Comparison of ENCODE assay signal across 16 cellular contexts in genomic region chr6:154593122-154593521, GRCh38.
DNase-seq lines count a peak whose midpoint lies in the region; ATAC-seq and TF ChIP-seq lines count a peak whose summit lies in the region.
"Had no signal": no experiment of that assay in that cellular context is flagged by ENCODE, and none has a peak within 500 bp of the region (broad histone marks: within the 10 kb centered on the region; RNA-seq: fewer than 3 reads in every experiment).

No MANE protein-coding gene starts in this region.

- no peak for TF ChIP-seq CTCF in GM23338 (conservative IDR thresholded peaks at IDR 0.05; ENCODE audit: low read depth in 2 of 2)
- TF ChIP-seq CTCF in endodermal cell (conservative IDR thresholded peaks at IDR 0.05): no peak
- TF ChIP-seq CTCF in neural progenitor cell (IDR thresholded peaks at IDR 0.05): no peak
- TF ChIP-seq CTCF in upper lobe of right lung (IDR thresholded peaks at IDR 0.05): no peak
- no peak for TF ChIP-seq CTCF in Peyer's patch (IDR thresholded peaks at IDR 0.05)

- DNase-seq in GM23338 (ENCODE audit: low spot score) (peak; percentile 24), NCI-H2196 (lab: John Stamatoyannopoulos, UW; ENCODE audit: unreplicated experiment) (peak; percentile 85), endodermal cell (peak; percentile 59), neural progenitor cell (ENCODE audit: low spot score) (no peak), caudate nucleus (lab: John Stamatoyannopoulos, UW) (no peak), AG08395 (ENCODE audit: low spot score) (no peak), upper lobe of right lung (no peak), Peyer's patch (no peak)
- DNase-seq: activated CD4-positive, alpha-beta T cell treated with anti-CD3 and anti-CD28 coated beads, Interleukin-2, amount 50 U/mL, for 1 hour; stimulated activated CD4-positive, alpha-beta T cell treated with anti-CD3 and anti-CD28 coated beads, Interleukin-4, amount 100 ng/mL, for 1 hour; stimulated activated naive CD8-positive, alpha-beta T cell treated with anti-CD3 and anti-CD28 coated beads, Interleukin-15, amount 100 ng/mL, for 72 hours; SW 1271 had no signal

- no peak for TF ChIP-seq POLR2A in Peyer's patch (IDR thresholded peaks at IDR 0.05)

- intact Hi-C loops in upper lobe of right lung (cut with DNase I): no loop called here

- H3K4me1 Mint-ChIP-seq in GM23338 (peaks cover 19% of the 10 kb centered on the region), endodermal cell (peaks cover 23% of the 10 kb centered on the region), neural progenitor cell (peaks cover 12% of the 10 kb centered on the region)
- H3K4me1 Mint-ChIP-seq: stimulated activated naive CD8-positive, alpha-beta T cell treated with anti-CD3 and anti-CD28 coated beads, Interleukin-15, amount 100 ng/mL, for 72 hours had no signal

- H4K20me1 ChIP-seq in GM23338 (replicated peaks; ENCODE audit: insufficient read depth) (no peaks in the 10 kb centered on the region), neural progenitor cell (ENCODE audit: low read depth) (no peaks in the 10 kb centered on the region)

- H3K4me3 ChIP-seq in GM23338 (no peak overlapping the region), endodermal cell (ENCODE audit: low read length) (no peak overlapping the region), neural progenitor cell (no peak overlapping the region), upper lobe of right lung (no peak overlapping the region), Peyer's patch (no peak overlapping the region)
- H3K4me3 ChIP-seq: breast epithelium had no signal

- ATAC-seq in GM23338 (peak; percentile 81), upper lobe of right lung (no peak)
- ATAC-seq: stimulated activated naive CD8-positive, alpha-beta T cell treated with anti-CD3 and anti-CD28 coated beads, Interleukin-15, amount 100 ng/mL, for 72 hours had no signal

- H3K9me3 Mint-ChIP-seq in GM23338 (no peaks in the 10 kb centered on the region), endodermal cell (no peaks in the 10 kb centered on the region), neural progenitor cell (no peaks in the 10 kb centered on the region)
- H3K9me3 Mint-ChIP-seq: activated T-helper 2 cell treated with anti-CD3 and anti-CD28 coated beads, Interferon-gamma antibody, Interleukin-2, Interleukin-4, amounts not matched to agents 10 μg/mL and 5 μg/mL and 100 μg/mL, durations not matched to agents 14 hours and 24 hours and 36 hours; stimulated activated naive CD8-positive, alpha-beta T cell treated with anti-CD3 and anti-CD28 coated beads, Interleukin-15, amount 100 ng/mL, for 72 hours had no signal

- no peaks in the 10 kb centered on the region for H3K36me3 ChIP-seq in GM23338 (ENCODE audit: insufficient read depth)
- no peaks in the 10 kb centered on the region for H3K36me3 ChIP-seq in endodermal cell (ENCODE audit: control insufficient read depth, insufficient read depth, low read length)
- H3K36me3 ChIP-seq in neural progenitor cell: no peaks in the 10 kb centered on the region
- H3K36me3 ChIP-seq in upper lobe of right lung: no peaks in the 10 kb centered on the region
- H3K36me3 ChIP-seq in Peyer's patch: no peaks in the 10 kb centered on the region
- H3K36me3 ChIP-seq: breast epithelium had no signal

- H3K27ac Mint-ChIP-seq in GM23338 (no peak overlapping the region), endodermal cell (peak overlapping the region; percentile 84), neural progenitor cell (no peak overlapping the region)
- H3K27ac Mint-ChIP-seq: activated T-helper 2 cell treated with anti-CD3 and anti-CD28 coated beads, Interferon-gamma antibody, Interleukin-2, Interleukin-4, amounts not matched to agents 10 μg/mL and 5 μg/mL and 100 μg/mL, durations not matched to agents 14 hours and 24 hours and 36 hours; stimulated activated naive CD8-positive, alpha-beta T cell treated with anti-CD3 and anti-CD28 coated beads, Interleukin-15, amount 100 ng/mL, for 72 hours had no signal

- H3K27me3 Mint-ChIP-seq in GM23338 (ENCODE audit: insufficient read depth, low read depth, poor library complexity): peaks cover 2% of the 10 kb centered on the region
- no peaks in the 10 kb centered on the region for H3K27me3 Mint-ChIP-seq in endodermal cell (ENCODE audit: insufficient read depth)
- H3K27me3 Mint-ChIP-seq in neural progenitor cell (ENCODE audit: insufficient read depth, low read depth): peaks cover 8% of the 10 kb centered on the region
- H3K27me3 Mint-ChIP-seq: stimulated activated naive CD8-positive, alpha-beta T cell treated with anti-CD3 and anti-CD28 coated beads, Interleukin-15, amount 100 ng/mL, for 72 hours had no signal

- H3K9me2 ChIP-seq in GM23338 (ENCODE audit: insufficient read depth): no peaks in the 10 kb centered on the region

- H3K9ac ChIP-seq in endodermal cell (ENCODE audit: extremely low read depth, low read length, poor library complexity, severe bottlenecking) (no peak overlapping the region), neural progenitor cell (no peak overlapping the region)
- H3K9ac ChIP-seq: parathyroid adenoma had no signal

- no peak overlapping the region for H3K4me2 ChIP-seq in GM23338
- no peak overlapping the region for H3K4me2 ChIP-seq in neural progenitor cell

- H3F3A ChIP-seq in GM23338 (replicated peaks; ENCODE audit: low read depth) (no peaks in the 10 kb centered on the region), neural progenitor cell (ENCODE audit: low read depth) (peaks cover 16% of the 10 kb centered on the region)

- H3K9me3 ChIP-seq in endodermal cell (ENCODE audit: control insufficient read depth, low read length) (no peaks in the 10 kb centered on the region), neural progenitor cell (ENCODE audit: low read depth) (no peaks in the 10 kb centered on the region), upper lobe of right lung (no peaks in the 10 kb centered on the region), Peyer's patch (no peaks in the 10 kb centered on the region)
- H3K9me3 ChIP-seq: breast epithelium had no signal

- WGBS in endodermal cell (ENCODE audit: insufficient coverage in 1 of 2, insufficient read length in 1 of 2), 2 experiments: 62 to 65% methylated on average over 4 to 7 of the region's 7 CpGs

- no peak overlapping the region for H3K4me3 Mint-ChIP-seq in GM23338
- H3K4me3 Mint-ChIP-seq in endodermal cell: no peak overlapping the region
- H3K4me3 Mint-ChIP-seq in neural progenitor cell: no peak overlapping the region
- H3K4me3 Mint-ChIP-seq: stimulated activated naive CD8-positive, alpha-beta T cell treated with anti-CD3 and anti-CD28 coated beads, Interleukin-15, amount 100 ng/mL, for 72 hours had no signal

- H3K27ac ChIP-seq in GM23338 (ENCODE audit: low read depth) (no peak overlapping the region), endodermal cell (ENCODE audit: low read depth, low read length) (no peak overlapping the region), neural progenitor cell (no peak overlapping the region), caudate nucleus (ENCODE audit: low read depth, low read length) (no peak overlapping the region), upper lobe of right lung (no peak overlapping the region), Peyer's patch (peak overlapping the region in 1 of 4 donors; percentile 14)
- H3K27ac ChIP-seq: breast epithelium, HL-60, parathyroid adenoma had no signal

- H3K36me3 Mint-ChIP-seq in GM23338 (ENCODE audit: low read depth): no peaks in the 10 kb centered on the region
- no peaks in the 10 kb centered on the region for H3K36me3 Mint-ChIP-seq in endodermal cell (ENCODE audit: low read depth)
- H3K36me3 Mint-ChIP-seq in neural progenitor cell: no peaks in the 10 kb centered on the region

- H3K4me1 ChIP-seq in GM23338 (ENCODE audit: insufficient read depth): peaks cover 14% of the 10 kb centered on the region
- H3K4me1 ChIP-seq in endodermal cell (ENCODE audit: control insufficient read depth, insufficient read depth, low read length): peaks cover 9% of the 10 kb centered on the region
- peaks cover 29% of the 10 kb centered on the region for H3K4me1 ChIP-seq in neural progenitor cell
- H3K4me1 ChIP-seq in upper lobe of right lung: no peaks in the 10 kb centered on the region
- H3K4me1 ChIP-seq in Peyer's patch: peaks cover 0 to 10% (median 0%) of the 10 kb centered on the region in 4 donors
- H3K4me1 ChIP-seq: breast epithelium, parathyroid adenoma had no signal

- H3K79me2 ChIP-seq in GM23338 (replicated peaks; ENCODE audit: insufficient read depth) (no peaks in the 10 kb centered on the region), neural progenitor cell (ENCODE audit: low read depth) (no peaks in the 10 kb centered on the region)
- H3K79me2 ChIP-seq: parathyroid adenoma had no signal

- H3K27me3 ChIP-seq in GM23338 (ENCODE audit: insufficient read depth) (no peaks in the 10 kb centered on the region), endodermal cell (ENCODE audit: control insufficient read depth, insufficient read depth, low read length, poor library complexity, severe bottlenecking) (no peaks in the 10 kb centered on the region), neural progenitor cell (no peaks in the 10 kb centered on the region), upper lobe of right lung (no peaks in the 10 kb centered on the region), Peyer's patch (no peaks in the 10 kb centered on the region)
- H3K27me3 ChIP-seq: breast epithelium had no signal

- peak overlapping the region; percentile 94 for H2AFZ ChIP-seq in GM23338
- H2AFZ ChIP-seq in neural progenitor cell (replicated peaks): peak overlapping the region; percentile 98
- H2AFZ ChIP-seq: parathyroid adenoma had no signal

TF ChIP-seq in GM23338, 12 proteins besides CTCF, POLR2A, EP300 and RAD21 (continues in another document):
- no peak for TF ChIP-seq EZH2phosphoT487 (IDR thresholded peaks at IDR 0.05; ENCODE audit: unreplicated experiment)
- TF ChIP-seq NANOG (IDR thresholded peaks at IDR 0.05; ENCODE audit: borderline replicate concordance): no peak
- no peak for TF ChIP-seq CREB1 (CRISPR knock-in tag; IDR thresholded peaks at IDR 0.05; ENCODE audit: low read depth)

Comparison
In these comparisons a context has a peak if more than half of its experiments do, and no peak if none do; other contexts are left out.
1. DNase-seq: peak in GM23338 (single experiment), NCI-H2196 (single experiment) and endodermal cell (single experiment); none in neural progenitor cell (single experiment), caudate nucleus (0 of 61), AG08395 (single experiment), upper lobe of right lung (single experiment) and Peyer's patch (0 of 3).